Comparison of ENCODE assay signal across 17 cellular contexts in the genomic region with DNA sequence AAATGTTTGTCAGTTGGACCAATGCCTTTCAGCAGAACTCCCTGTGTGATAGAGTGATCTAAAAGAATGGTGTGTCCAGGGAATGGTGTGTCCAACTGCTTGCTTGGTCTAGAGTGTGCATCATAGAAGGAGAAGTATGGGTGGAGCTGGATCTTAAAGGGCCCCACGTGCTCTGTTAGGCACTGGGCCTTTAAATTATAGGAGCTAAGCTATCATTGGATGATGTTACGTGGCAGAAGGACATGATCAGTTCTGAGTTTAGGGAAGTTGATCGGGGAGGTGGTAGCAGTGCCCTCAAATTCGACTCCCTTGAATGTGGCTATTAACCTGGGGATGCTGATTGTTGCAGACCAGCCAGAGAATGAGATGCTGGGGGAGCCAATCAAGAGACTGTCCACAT. TPM values are rescaled to one million over a fixed set of nuclear protein-coding genes. Genes with fewer than 3 reads are reported as not detected.
DNase-seq lines count a peak whose midpoint lies in the region; ATAC-seq and TF ChIP-seq lines count a peak whose summit lies in the region.
"Had no signal": no experiment of that assay in that cellular context is flagged by ENCODE, and none has a peak within 500 bp of the region (broad histone marks: within the 10 kb centered on the region; RNA-seq: fewer than 3 reads in every experiment).

No MANE protein-coding gene starts in this region.

- ATAC-seq in activated B cell treated with CpG ODN at 0.5 μM for 24 hours (ENCODE audit: low read depth): no peak
- no peak for ATAC-seq in naive thymus-derived CD4-positive, alpha-beta T cell

- no peaks in the 10 kb centered on the region for H3K9me3 ChIP-seq in naive thymus-derived CD4-positive, alpha-beta T cell (ENCODE audit: control insufficient read depth in 2 of 3, low read length in 3 of 3)

- H3K27me3 ChIP-seq in naive thymus-derived CD4-positive, alpha-beta T cell (ENCODE audit: control insufficient read depth in 2 of 2, insufficient read depth in 2 of 2, low read length in 2 of 2): no peaks in the 10 kb centered on the region

- H3K36me3 Mint-ChIP-seq in T-helper 2 cell treated with Interferon-gamma antibody and Interleukin-4, amounts not matched to agents 5 μg/mL and 100 μg/mL, for 36 hours (ENCODE audit: low read depth): peaks cover 22% of the 10 kb centered on the region
- H3K36me3 Mint-ChIP-seq in IgD-negative memory B cell (peaks cover 8% of the 10 kb centered on the region), activated B cell treated with CpG ODN at 0.5 μM for 24 hours (ENCODE audit: low read depth) (peaks cover 16% of the 10 kb centered on the region)
- H3K36me3 Mint-ChIP-seq in naive thymus-derived CD4-positive, alpha-beta T cell: peaks cover 0 to 23% (median 10%) of the 10 kb centered on the region in 5 donors

- H3K4me1 Mint-ChIP-seq in T-helper 2 cell treated with Interferon-gamma antibody and Interleukin-4, amounts not matched to agents 5 μg/mL and 100 μg/mL, for 36 hours (ENCODE audit: low read depth): peaks cover 42% of the 10 kb centered on the region
- H3K4me1 Mint-ChIP-seq in IgD-negative memory B cell (peaks cover 18 to 27% (median 23%) of the 10 kb centered on the region in 3 donors), activated B cell treated with CpG ODN at 0.5 μM for 24 hours (peaks cover 35% of the 10 kb centered on the region)
- peaks cover 16 to 41% (median 29%) of the 10 kb centered on the region in 7 donors for H3K4me1 Mint-ChIP-seq in naive thymus-derived CD4-positive, alpha-beta T cell

- H3K36me3 ChIP-seq in naive thymus-derived CD4-positive, alpha-beta T cell (ENCODE audit: control insufficient read depth in 2 of 3, insufficient read depth in 3 of 3, low read length in 3 of 3): no peaks in the 10 kb centered on the region

- no peak overlapping the region for H3K4me3 ChIP-seq in naive thymus-derived CD4-positive, alpha-beta T cell (ENCODE audit: low read length)

- H3K27ac Mint-ChIP-seq in T-helper 2 cell treated with Interferon-gamma antibody and Interleukin-4, amounts not matched to agents 5 μg/mL and 100 μg/mL, for 36 hours: peak overlapping the region; percentile 78
- peak overlapping the region in 2 of 3 donors; percentile 56 to 94 for H3K27ac Mint-ChIP-seq in IgD-negative memory B cell
- peak overlapping the region; percentile 92 for H3K27ac Mint-ChIP-seq in activated B cell treated with CpG ODN at 0.5 μM for 24 hours
- H3K27ac Mint-ChIP-seq in naive thymus-derived CD4-positive, alpha-beta T cell: peak overlapping the region in 8 of 9 donors; percentile 2 to 87 (median 72)

- H3K4me3 Mint-ChIP-seq in T-helper 2 cell treated with Interferon-gamma antibody and Interleukin-4, amounts not matched to agents 5 μg/mL and 100 μg/mL, for 36 hours: peak overlapping the region; percentile 63
- peak overlapping the region in 2 of 4 donors; percentile 69 to 83 for H3K4me3 Mint-ChIP-seq in IgD-negative memory B cell
- peak overlapping the region; percentile 62 for H3K4me3 Mint-ChIP-seq in activated B cell treated with CpG ODN at 0.5 μM for 24 hours
- H3K4me3 Mint-ChIP-seq in naive thymus-derived CD4-positive, alpha-beta T cell: peak overlapping the region in 7 of 10 donors; percentile 4 to 75 (median 62)

- H3K4me1 ChIP-seq in naive thymus-derived CD4-positive, alpha-beta T cell (ENCODE audit: control insufficient read depth in 2 of 2, insufficient read depth in 2 of 2, low read length in 2 of 2): peaks cover 24 to 49% of the 10 kb centered on the region in 2 donors

- POLR2A ChIA-PET in activated B cell treated with CpG ODN at 0.5 μM for 24 hours (lab: Charles Lee): interaction anchor here (0.7 to 2.9 kb wide), 5 partner anchors 12 to 156 kb away, joined by 3 to 43 read pairs (median 5); partner anchors contain the start of genes OSBP, PATL1 and STX3
- POLR2A ChIA-PET in naive thymus-derived CD4-positive, alpha-beta T cell (lab: Charles Lee): interaction anchor here (1.3 to 2.2 kb wide), 4 partner anchors 10 to 102 kb away, joined by 4 to 11 read pairs (median 6); partner anchors contain the start of gene STX3

- no peak for DNase-seq in T-helper 2 cell treated with Interferon-gamma antibody and Interleukin-4, amounts not matched to agents 5 μg/mL and 100 μg/mL, for 36 hours (ENCODE audit: low spot score)
- DNase-seq in T-helper 2 cell (no peak), activated B cell treated with CpG ODN at 0.5 μM for 24 hours (no peak), DMS 273 treated with DMSO at 0.1 percent for 48 hours (lab: John Stamatoyannopoulos, UW) (no peak), HUDEP-2 (lab: John Stamatoyannopoulos, UW; ENCODE audit: unreplicated experiment in 76 of 76) (no peak), NCI-H446 (lab: John Stamatoyannopoulos, UW) (no peak)
- no peak for DNase-seq in naive thymus-derived CD4-positive, alpha-beta T cell
- DNase-seq: activated CD4-positive, CD25-positive, alpha-beta regulatory T cell treated with anti-CD3 and anti-CD28 coated beads, Interleukin-2, amount 50 U/mL, for 72 hours; activated gamma-delta T cell; glutamatergic neuron; kidney glomerular epithelial cell; NCI-H1436 treated with DMSO at 0.1 percent for 48 hours; NCI-H69; SHP77 treated with DMSO at 0.1 percent for 48 hours had no signal

- no peaks in the 10 kb centered on the region for H3K27me3 Mint-ChIP-seq in T-helper 2 cell treated with Interferon-gamma antibody and Interleukin-4, amounts not matched to agents 5 μg/mL and 100 μg/mL, for 36 hours (ENCODE audit: low read depth)
- H3K27me3 Mint-ChIP-seq in IgD-negative memory B cell (no peaks in the 10 kb centered on the region), activated B cell treated with CpG ODN at 0.5 μM for 24 hours (no peaks in the 10 kb centered on the region)
- no peaks in the 10 kb centered on the region for H3K27me3 Mint-ChIP-seq in naive thymus-derived CD4-positive, alpha-beta T cell

- intact Hi-C loops in activated B cell treated with CpG ODN at 0.5 μM for 24 hours (cut with micrococcal nuclease): loop anchor here (1.0 kb wide), 1 partner anchor 17 kb away; no protein-coding TSS in a partner anchor
- intact Hi-C loops in naive thymus-derived CD4-positive, alpha-beta T cell (cut with micrococcal nuclease): loop anchor here (1.0 to 2.0 kb wide), 2 partner anchors 17 kb away; partner anchors contain the start of gene STX3 (in 1 of the 2)

- no peak for TF ChIP-seq CTCF in activated B cell treated with CpG ODN at 0.5 μM for 24 hours (IDR thresholded peaks at IDR 0.05)

- CTCF ChIA-PET in activated B cell treated with CpG ODN at 0.5 μM for 24 hours (lab: Charles Lee): interaction anchor here (1.2 to 1.8 kb wide), 3 partner anchors 17 to 34 kb away, joined by 3 to 16 read pairs (median 6); partner anchors contain the start of gene STX3
- CTCF ChIA-PET in naive thymus-derived CD4-positive, alpha-beta T cell (lab: Charles Lee): interaction anchor here (1.2 to 3.1 kb wide), 4 partner anchors 17 to 33 kb away, joined by 3 to 24 read pairs (median 7); partner anchors contain the start of gene STX3

- H3K27ac ChIP-seq in naive thymus-derived CD4-positive, alpha-beta T cell (ENCODE audit: low read depth, low read length): no peak overlapping the region

- H3K9me3 Mint-ChIP-seq in T-helper 2 cell treated with Interferon-gamma antibody and Interleukin-4, amounts not matched to agents 5 μg/mL and 100 μg/mL, for 36 hours: no peaks in the 10 kb centered on the region
- H3K9me3 Mint-ChIP-seq in IgD-negative memory B cell (peaks cover 0 to 4% (median 0%) of the 10 kb centered on the region in 3 donors), activated B cell treated with CpG ODN at 0.5 μM for 24 hours (no peaks in the 10 kb centered on the region)
- no peaks in the 10 kb centered on the region for H3K9me3 Mint-ChIP-seq in naive thymus-derived CD4-positive, alpha-beta T cell

RNA-seq across cellular contexts. Expression of gene STX3, which starts 16.4 kb away (rescaled TPM):
- polyA plus RNA-seq in IgD-negative memory B cell: 4.9 TPM
- 14.5 and 16.7 TPM in 2 replicates for total RNA-seq in activated B cell treated with CpG ODN at 0.5 μM for 24 hours
- total RNA-seq in naive thymus-derived CD4-positive, alpha-beta T cell: 10 to 100 TPM in 4 of 5 experiments, 1 to 10 TPM in 1; 9.0 to 67.4 (median 15.1) TPM
- 1 to 10 TPM; 3.5 to 4.2 TPM for polyA plus RNA-seq in naive thymus-derived CD4-positive, alpha-beta T cell

RNA-seq across cellular contexts. Expression of gene MRPL16, which starts 39.0 kb away (rescaled TPM):
- 82.6 TPM for polyA plus RNA-seq in IgD-negative memory B cell
- total RNA-seq in activated B cell treated with CpG ODN at 0.5 μM for 24 hours: 56.4 and 57.7 TPM in 2 replicates
- total RNA-seq in naive thymus-derived CD4-positive, alpha-beta T cell: 10 to 100 TPM; 25.1 to 65.6 (median 35.2) TPM
- 100 to 1,000 TPM in 1 of 2 donors, 10 to 100 TPM in 1; 79.5 to 108 TPM for polyA plus RNA-seq in naive thymus-derived CD4-positive, alpha-beta T cell

RNA-seq across cellular contexts. Expression of gene OR10V1, which starts 58.0 kb away (rescaled TPM):
- polyA plus RNA-seq in IgD-negative memory B cell: not detected
- total RNA-seq in activated B cell treated with CpG ODN at 0.5 μM for 24 hours: not detected in 2 replicates
- not detected for total RNA-seq in naive thymus-derived CD4-positive, alpha-beta T cell
- polyA plus RNA-seq in naive thymus-derived CD4-positive, alpha-beta T cell: not detected
- total RNA-seq: A172, bronchial epithelial cell had no signal
